Comparison of ENCODE assay signal across 2 cellular contexts in the genomic region with DNA sequence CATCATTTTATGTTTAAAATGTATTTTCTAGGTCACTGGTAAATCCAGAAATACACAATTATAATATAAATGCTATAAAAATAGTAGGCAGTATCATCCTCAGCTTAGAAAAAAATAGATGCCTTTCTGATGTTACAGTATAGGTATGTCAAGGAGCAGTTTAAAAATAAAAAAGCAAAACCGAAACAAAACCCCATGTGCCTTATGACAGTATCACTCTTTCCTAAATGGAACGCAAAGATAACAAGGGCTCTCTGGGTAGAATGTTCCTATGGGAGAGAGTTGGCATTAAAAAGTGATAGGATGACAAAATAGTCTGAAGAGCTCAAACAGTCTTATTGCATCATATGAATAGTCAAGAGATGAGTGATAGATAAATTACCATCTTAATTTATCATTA.
TF ChIP-seq lines count a peak whose summit lies in the region.

No MANE protein-coding gene starts in this region.

TF ChIP-seq in GM23338, 12 proteins besides CTCF, POLR2A, EP300 and RAD21:
- TF ChIP-seq POLR2AphosphoS5 (IDR thresholded peaks at IDR 0.05; ENCODE audit: low read depth): no peak
- TF ChIP-seq, protein P1, sequence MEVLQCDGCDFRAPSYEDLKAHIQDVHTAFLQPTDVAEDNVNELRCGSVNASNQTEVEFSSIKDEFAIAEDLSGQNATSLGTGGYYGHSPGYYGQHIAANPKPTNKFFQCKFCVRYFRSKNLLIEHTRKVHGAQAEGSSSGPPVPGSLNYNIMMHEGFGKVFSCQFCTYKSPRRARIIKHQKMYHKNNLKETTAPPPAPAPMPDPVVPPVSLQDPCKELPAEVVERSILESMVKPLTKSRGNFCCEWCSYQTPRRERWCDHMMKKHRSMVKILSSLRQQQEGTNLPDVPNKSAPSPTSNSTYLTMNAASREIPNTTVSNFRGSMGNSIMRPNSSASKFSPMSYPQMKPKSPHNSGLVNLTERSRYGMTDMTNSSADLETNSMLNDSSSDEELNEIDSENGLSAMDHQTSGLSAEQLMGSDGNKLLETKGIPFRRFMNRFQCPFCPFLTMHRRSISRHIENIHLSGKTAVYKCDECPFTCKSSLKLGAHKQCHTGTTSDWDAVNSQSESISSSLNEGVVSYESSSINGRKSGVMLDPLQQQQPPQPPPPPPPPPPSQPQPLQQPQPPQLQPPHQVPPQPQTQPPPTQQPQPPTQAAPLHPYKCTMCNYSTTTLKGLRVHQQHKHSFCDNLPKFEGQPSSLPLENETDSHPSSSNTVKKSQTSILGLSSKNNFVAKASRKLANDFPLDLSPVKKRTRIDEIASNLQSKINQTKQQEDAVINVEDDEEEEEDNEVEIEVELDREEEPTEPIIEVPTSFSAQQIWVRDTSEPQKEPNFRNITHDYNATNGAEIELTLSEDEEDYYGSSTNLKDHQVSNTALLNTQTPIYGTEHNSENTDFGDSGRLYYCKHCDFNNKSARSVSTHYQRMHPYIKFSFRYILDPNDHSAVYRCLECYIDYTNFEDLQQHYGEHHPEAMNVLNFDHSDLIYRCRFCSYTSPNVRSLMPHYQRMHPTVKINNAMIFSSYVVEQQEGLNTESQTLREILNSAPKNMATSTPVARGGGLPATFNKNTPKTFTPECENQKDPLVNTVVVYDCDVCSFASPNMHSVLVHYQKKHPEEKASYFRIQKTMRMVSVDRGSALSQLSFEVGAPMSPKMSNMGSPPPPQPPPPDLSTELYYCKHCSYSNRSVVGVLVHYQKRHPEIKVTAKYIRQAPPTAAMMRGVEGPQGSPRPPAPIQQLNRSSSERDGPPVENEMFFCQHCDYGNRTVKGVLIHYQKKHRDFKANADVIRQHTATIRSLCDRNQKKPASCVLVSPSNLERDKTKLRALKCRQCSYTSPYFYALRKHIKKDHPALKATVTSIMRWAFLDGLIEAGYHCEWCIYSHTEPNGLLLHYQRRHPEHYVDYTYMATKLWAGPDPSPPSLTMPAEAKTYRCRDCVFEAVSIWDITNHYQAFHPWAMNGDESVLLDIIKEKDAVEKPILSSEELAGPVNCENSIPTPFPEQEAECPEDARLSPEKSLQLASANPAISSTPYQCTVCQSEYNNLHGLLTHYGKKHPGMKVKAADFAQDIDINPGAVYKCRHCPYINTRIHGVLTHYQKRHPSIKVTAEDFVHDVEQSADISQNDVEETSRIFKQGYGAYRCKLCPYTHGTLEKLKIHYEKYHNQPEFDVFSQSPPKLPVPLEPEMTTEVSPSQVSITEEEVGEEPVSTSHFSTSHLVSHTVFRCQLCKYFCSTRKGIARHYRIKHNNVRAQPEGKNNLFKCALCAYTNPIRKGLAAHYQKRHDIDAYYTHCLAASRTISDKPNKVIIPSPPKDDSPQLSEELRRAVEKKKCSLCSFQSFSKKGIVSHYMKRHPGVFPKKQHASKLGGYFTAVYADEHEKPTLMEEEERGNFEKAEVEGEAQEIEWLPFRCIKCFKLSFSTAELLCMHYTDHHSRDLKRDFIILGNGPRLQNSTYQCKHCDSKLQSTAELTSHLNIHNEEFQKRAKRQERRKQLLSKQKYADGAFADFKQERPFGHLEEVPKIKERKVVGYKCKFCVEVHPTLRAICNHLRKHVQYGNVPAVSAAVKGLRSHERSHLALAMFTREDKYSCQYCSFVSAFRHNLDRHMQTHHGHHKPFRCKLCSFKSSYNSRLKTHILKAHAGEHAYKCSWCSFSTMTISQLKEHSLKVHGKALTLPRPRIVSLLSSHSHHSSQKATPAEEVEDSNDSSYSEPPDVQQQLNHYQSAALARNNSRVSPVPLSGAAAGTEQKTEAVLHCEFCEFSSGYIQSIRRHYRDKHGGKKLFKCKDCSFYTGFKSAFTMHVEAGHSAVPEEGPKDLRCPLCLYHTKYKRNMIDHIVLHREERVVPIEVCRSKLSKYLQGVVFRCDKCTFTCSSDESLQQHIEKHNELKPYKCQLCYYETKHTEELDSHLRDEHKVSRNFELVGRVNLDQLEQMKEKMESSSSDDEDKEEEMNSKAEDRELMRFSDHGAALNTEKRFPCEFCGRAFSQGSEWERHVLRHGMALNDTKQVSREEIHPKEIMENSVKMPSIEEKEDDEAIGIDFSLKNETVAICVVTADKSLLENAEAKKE (CRISPR knock-in tag; IDR thresholded peaks at IDR 0.05): no peak
- TF ChIP-seq, protein P2, sequence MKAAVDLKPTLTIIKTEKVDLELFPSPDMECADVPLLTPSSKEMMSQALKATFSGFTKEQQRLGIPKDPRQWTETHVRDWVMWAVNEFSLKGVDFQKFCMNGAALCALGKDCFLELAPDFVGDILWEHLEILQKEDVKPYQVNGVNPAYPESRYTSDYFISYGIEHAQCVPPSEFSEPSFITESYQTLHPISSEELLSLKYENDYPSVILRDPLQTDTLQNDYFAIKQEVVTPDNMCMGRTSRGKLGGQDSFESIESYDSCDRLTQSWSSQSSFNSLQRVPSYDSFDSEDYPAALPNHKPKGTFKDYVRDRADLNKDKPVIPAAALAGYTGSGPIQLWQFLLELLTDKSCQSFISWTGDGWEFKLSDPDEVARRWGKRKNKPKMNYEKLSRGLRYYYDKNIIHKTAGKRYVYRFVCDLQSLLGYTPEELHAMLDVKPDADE (IDR thresholded peaks at IDR 0.05): no peak
- TF ChIP-seq STAT1 (IDR thresholded peaks at IDR 0.05; ENCODE audit: unreplicated experiment): no peak

TF ChIP-seq in H1, 55 proteins besides CTCF, POLR2A, EP300 and RAD21:
- TF ChIP-seq FOSL1 (IDR thresholded peaks at IDR 0.05; ENCODE audit: insufficient read depth, low read depth, low read length) (no peak), TCF12 (IDR thresholded peaks at IDR 0.05; ENCODE audit: low read depth, low read length) (no peak), BCL11A (IDR thresholded peaks at IDR 0.05; ENCODE audit: low read depth in 2 of 2, low read length in 2 of 2) (no peak), RFX5 (IDR thresholded peaks at IDR 0.05; ENCODE audit: borderline replicate concordance, low read depth, low read length) (no peak), RBBP5 (IDR thresholded peaks at IDR 0.05; ENCODE audit: borderline replicate concordance, low read depth, low read length) (no peak), SP4 (IDR thresholded peaks at IDR 0.05; ENCODE audit: low read length) (no peak)
- TF ChIP-seq, protein P3, sequence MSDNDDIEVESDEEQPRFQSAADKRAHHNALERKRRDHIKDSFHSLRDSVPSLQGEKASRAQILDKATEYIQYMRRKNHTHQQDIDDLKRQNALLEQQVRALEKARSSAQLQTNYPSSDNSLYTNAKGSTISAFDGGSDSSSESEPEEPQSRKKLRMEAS (IDR thresholded peaks at IDR 0.05): no peak
